ENCODE assay signal across 23 cellular contexts in genomic region chr12:89211456-89211855, GRCh38.
DNase-seq lines count a peak whose midpoint lies in the region; ATAC-seq, FAIRE-seq and TF ChIP-seq lines count a peak whose summit lies in the region.
"Had no signal": no experiment of that assay in that cellular context is flagged by ENCODE, and none has a peak within 500 bp of the region (broad histone marks: within the 10 kb centered on the region; RNA-seq: fewer than 3 reads in every experiment).

No MANE protein-coding gene starts in this region.

- no peak overlapping the region for H3K27ac Mint-ChIP-seq in activated CD4-positive, alpha-beta T cell treated with anti-CD3 and anti-CD28 coated beads, Interleukin-2, amount 10 ng/mL, durations not matched to agents 24 days and 14 days

- H3K36me3 Mint-ChIP-seq in activated CD4-positive, alpha-beta T cell treated with anti-CD3 and anti-CD28 coated beads, Interleukin-2, amount 10 ng/mL, durations not matched to agents 24 days and 14 days (ENCODE audit: low read depth), result no peaks in the 10 kb centered on the region

- H3K27me3 ChIP-seq in bronchial epithelial cell (ENCODE audit: control insufficient read depth, insufficient read depth, low read length) (no peaks in the 10 kb centered on the region), psoas muscle (ENCODE audit: insufficient read depth in 3 of 3, low read length in 2 of 3) (no peaks in the 10 kb centered on the region)

- ATAC-seq in psoas muscle, result no peak
- no peak for ATAC-seq in HG02981 (IDR thresholded peaks at IDR 0.05; ENCODE audit: unreplicated experiment)
- ATAC-seq in HG03025 (IDR thresholded peaks at IDR 0.05; ENCODE audit: low FRiP score, unreplicated experiment), result no peak
- ATAC-seq: Panc1; stimulated activated naive CD8-positive, alpha-beta T cell treated with anti-CD3 and anti-CD28 coated beads, Interleukin-15, Interleukin-2, amounts not matched to agents 100 U/mL and 50 U/mL, for 24 hours had no signal

- no peak overlapping the region for H3K4me3 ChIP-seq in bronchial epithelial cell (ENCODE audit: low read depth, low read length)
- H3K4me3 ChIP-seq in psoas muscle, result no peak overlapping the region

- peaks cover 4% of the 10 kb centered on the region for H3K9me3 Mint-ChIP-seq in activated CD4-positive, alpha-beta T cell treated with anti-CD3 and anti-CD28 coated beads, Interleukin-2, amount 10 ng/mL, durations not matched to agents 24 days and 14 days
- H3K9me3 Mint-ChIP-seq: neural crest cell had no signal

- H3K27me3 Mint-ChIP-seq in activated CD4-positive, alpha-beta T cell treated with anti-CD3 and anti-CD28 coated beads, Interleukin-2, amount 10 ng/mL, durations not matched to agents 24 days and 14 days, result no peaks in the 10 kb centered on the region

- H3K9me3 ChIP-seq in psoas muscle, result no peaks in the 10 kb centered on the region

- TF ChIP-seq CTCF in bronchial epithelial cell (IDR thresholded peaks at IDR 0.05; ENCODE audit: insufficient read depth, low read length, severe bottlenecking), result no peak
- TF ChIP-seq CTCF in psoas muscle (IDR thresholded peaks at IDR 0.05), result no peak

- H3K4me1 ChIP-seq in psoas muscle, result peaks cover 14% of the 10 kb centered on the region

- H3K4me3 Mint-ChIP-seq in activated CD4-positive, alpha-beta T cell treated with anti-CD3 and anti-CD28 coated beads, Interleukin-2, amount 10 ng/mL, durations not matched to agents 24 days and 14 days, result no peak overlapping the region
- H3K4me3 Mint-ChIP-seq: neural crest cell had no signal

- H3K36me3 ChIP-seq in bronchial epithelial cell (ENCODE audit: control insufficient read depth, insufficient read depth, low read length) (no peaks in the 10 kb centered on the region), psoas muscle (ENCODE audit: insufficient read depth in 1 of 2, low read depth in 1 of 2) (no peaks in the 10 kb centered on the region)

- no peak for FAIRE-seq in bronchial epithelial cell (lab: Jason Lieb, UNC)
- FAIRE-seq: endometrium, frontal cortex, HTR-8/SVneo had no signal

- H3K4me1 Mint-ChIP-seq in activated CD4-positive, alpha-beta T cell treated with anti-CD3 and anti-CD28 coated beads, Interleukin-2, amount 10 ng/mL, durations not matched to agents 24 days and 14 days, result peaks cover 20% of the 10 kb centered on the region

- H3K27ac ChIP-seq in psoas muscle, result peak overlapping the region; percentile 41

- intact Hi-C loops in psoas muscle (cut with DNase I), result loop anchor here in 1 of 2 donors (5.0 kb wide), 1 partner anchor 49 kb away; no protein-coding TSS in a partner anchor
- intact Hi-C loops in activated CD4-positive, alpha-beta T cell treated with anti-CD3 and anti-CD28 coated beads, Interleukin-2, amount 10 ng/mL, durations not matched to agents 24 days and 14 days (cut with micrococcal nuclease), result no loop called here

- WGBS in psoas muscle, 3 donors, result 81 to 85% (median 85%) methylated on average over 1 of the region's 1 CpG

- DNase-seq in CD1c-positive myeloid dendritic cell (ENCODE audit: extremely low spot score) (peak; percentile 19), LHCN-M2 (ENCODE audit: low read depth) (peak; percentile 24), bronchial epithelial cell (ENCODE audit: low read depth) (peak; percentile 64), psoas muscle (no peak), NCI-H187 treated with DMSO at 0.1 percent for 48 hours (lab: John Stamatoyannopoulos, UW) (no peak)
- no peak for DNase-seq in activated CD4-positive, alpha-beta T cell treated with anti-CD3 and anti-CD28 coated beads, Interleukin-2, amount 10 ng/mL, durations not matched to agents 24 days and 14 days
- DNase-seq: activated CD4-positive, alpha-beta T cell treated with anti-CD3 and anti-CD28 coated beads for 4 hours; activated CD8-positive, alpha-beta memory T cell treated with anti-CD3 and anti-CD28 coated beads, Interleukin-2, amount 50 U/mL, for 4 hours; activated gamma-delta T cell treated with Interleukin-2 at 50 U/mL for 16 hours; amygdala; Kasumi-1; left cardiac atrium; NCI-H2171; NCI-H748 treated with DMSO at 0.1 percent for 48 hours; stimulated activated naive CD8-positive, alpha-beta T cell treated with anti-CD3 and anti-CD28 coated beads, Interleukin-15, Interleukin-2, amounts not matched to agents 100 U/mL and 50 U/mL, for 24 hours; trophoblast cell had no signal

Comparison
In these comparisons a context has a peak if more than half of its experiments do, and no peak if none do; other contexts are left out.
1. DNase-seq: peak in CD1c-positive myeloid dendritic cell (single experiment), LHCN-M2 (single experiment) and bronchial epithelial cell (single experiment); none in psoas muscle (0 of 2), activated CD4-positive, alpha-beta T cell treated with anti-CD3 and anti-CD28 coated beads, Interleukin-2, amount 10 ng/mL, durations not matched to agents 24 days and 14 days (single experiment) and NCI-H187 treated with DMSO at 0.1 percent for 48 hours (single experiment).